8 cellular contexts compared by ENCODE assay signal in the genomic region with DNA sequence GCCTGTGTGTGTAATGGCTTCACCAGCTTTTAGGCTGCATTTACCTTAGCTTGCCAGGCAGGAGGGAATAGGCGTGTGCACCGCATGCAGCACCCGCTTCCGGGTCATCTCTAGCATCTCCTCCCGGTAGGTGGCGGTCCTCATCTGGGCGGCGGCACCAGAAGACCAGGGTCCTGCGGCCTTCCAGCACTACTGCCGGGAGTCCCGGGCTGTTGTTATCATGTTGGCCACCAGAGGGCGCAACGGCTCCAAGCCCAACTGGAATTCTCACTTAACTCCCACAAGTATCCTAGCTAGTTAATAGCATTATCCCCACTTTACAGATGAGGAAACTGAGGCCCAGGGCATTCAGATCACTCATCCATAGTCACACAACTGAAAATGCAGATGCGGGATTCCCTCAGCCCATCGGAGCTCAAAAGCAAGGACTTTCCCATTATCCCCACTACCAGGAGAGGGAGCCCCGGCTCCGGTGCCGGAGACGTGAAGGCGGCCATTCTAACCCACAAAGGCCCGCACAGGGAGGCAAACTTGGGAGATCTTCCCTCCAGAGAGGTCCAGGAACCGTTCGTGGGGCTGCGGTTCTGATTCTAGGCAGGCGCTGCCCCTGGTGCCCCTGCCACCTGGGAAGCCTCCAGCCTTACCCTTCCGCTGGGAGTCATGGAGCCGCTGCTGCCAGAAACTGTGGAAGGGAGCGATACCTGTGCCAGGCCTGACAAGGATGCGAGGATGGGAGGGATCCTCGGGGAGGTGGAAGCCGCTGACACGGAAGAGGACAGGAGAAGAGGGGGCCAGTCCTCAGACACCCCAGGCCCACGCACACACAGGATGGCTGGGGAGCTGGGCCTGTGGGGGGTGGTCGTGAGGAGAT. TPM values are rescaled to one million over a fixed set of nuclear protein-coding genes. Genes with fewer than 3 reads are reported as not detected.
A peak's percentile ranks its signal among the peaks of the same experiment; 100 is the strongest.
DNase-seq lines count a peak whose midpoint lies in the region; ATAC-seq, FAIRE-seq and TF ChIP-seq lines count a peak whose summit lies in the region.

No MANE protein-coding gene starts in this region.

- no peaks in the 10 kb centered on the region for H4K20me1 ChIP-seq in keratinocyte (ENCODE audit: control insufficient read depth, extremely low read depth, insufficient read depth, low read length)

- FAIRE-seq in keratinocyte (lab: Jason Lieb, UNC) = no peak

- H3K4me3 ChIP-seq in breast epithelium (no peak overlapping the region), keratinocyte (ENCODE audit: control insufficient read depth in 2 of 3, extremely low read depth in 1 of 3, insufficient read depth in 2 of 3, low read depth in 1 of 3, low read length in 3 of 3) (no peak overlapping the region)

- DNase-seq in NCI-H2171 treated with DMSO at 0.1 percent for 48 hours (lab: John Stamatoyannopoulos, UW) = peak; percentile 70
- peak in 1 of 2 donors; percentile 73 for DNase-seq in breast epithelium (ENCODE audit: low spot score in 2 of 2)
- DNase-seq in keratinocyte (ENCODE audit: low read depth, low spot score) = peak; percentile 21
- DNase-seq in stimulated activated CD4-positive, alpha-beta T cell treated with anti-CD3 and anti-CD28 coated beads, Interleukin-4, amount 100 ng/mL, for 1 hour = peak; percentile 71

- peak; percentile 85 for TF ChIP-seq CTCF in GM12872 (IDR thresholded peaks at IDR 0.05; ENCODE audit: insufficient read depth, low read depth, low read length)
- peak; percentile 99 for TF ChIP-seq CTCF in VCaP (conservative IDR thresholded peaks at IDR 0.05)
- peak; percentile 73 to 75 (median 73) for TF ChIP-seq CTCF in breast epithelium (IDR thresholded peaks at IDR 0.05)
- peak; percentile 65 to 88 (median 82) for TF ChIP-seq CTCF in keratinocyte (optimal IDR thresholded peaks at IDR 0.05 in 1 of 3, IDR thresholded peaks at IDR 0.05 in 1 of 3, conservative IDR thresholded peaks at IDR 0.05 in 1 of 3; ENCODE audit: extremely low read depth in 1 of 3, insufficient read depth in 2 of 3, low read length in 3 of 3)

- ATAC-seq in HG02870 (IDR thresholded peaks at IDR 0.05; ENCODE audit: unreplicated experiment) (peak; percentile 74), HG03520 (IDR thresholded peaks at IDR 0.05; ENCODE audit: unreplicated experiment) (no peak)

- H3K36me3 ChIP-seq in breast epithelium (no peaks in the 10 kb centered on the region), keratinocyte (ENCODE audit: control insufficient read depth in 2 of 2, extremely low read depth in 1 of 2, insufficient read depth in 2 of 2, low read length in 2 of 2) (no peaks in the 10 kb centered on the region)

- no peak for TF ChIP-seq POLR2A in breast epithelium (IDR thresholded peaks at IDR 0.05)

- no peak overlapping the region for H3K4me2 ChIP-seq in keratinocyte (ENCODE audit: control insufficient read depth, extremely low read depth, insufficient read depth, low read depth, low read length)

- H3K4me1 ChIP-seq in breast epithelium = no peaks in the 10 kb centered on the region
- no peaks in the 10 kb centered on the region for H3K4me1 ChIP-seq in keratinocyte (ENCODE audit: control insufficient read depth, extremely low read depth, insufficient read depth, low read length)

- no peaks in the 10 kb centered on the region for H3K79me2 ChIP-seq in keratinocyte (ENCODE audit: control insufficient read depth, insufficient read depth, low read length)

- intact Hi-C loops in breast epithelium (cut with DNase I; ENCODE audit: low total_unique reads) = no loop called here

- H3K9me1 ChIP-seq in keratinocyte (ENCODE audit: control insufficient read depth, extremely low read depth, insufficient read depth, low read length) = no peaks in the 10 kb centered on the region

- H3K9ac ChIP-seq in keratinocyte (ENCODE audit: control insufficient read depth, extremely low read depth, insufficient read depth, low read length) = no peak overlapping the region

- H3K9me3 ChIP-seq in breast epithelium (no peaks in the 10 kb centered on the region), keratinocyte (ENCODE audit: control insufficient read depth, low read depth, low read length) (no peaks in the 10 kb centered on the region)

- H3K27me3 ChIP-seq in breast epithelium (no peaks in the 10 kb centered on the region), keratinocyte (ENCODE audit: control insufficient read depth, extremely low read depth, insufficient read depth, low read length) (no peaks in the 10 kb centered on the region)

- H3K27ac ChIP-seq in VCaP (no peak overlapping the region), breast epithelium (no peak overlapping the region), keratinocyte (ENCODE audit: control insufficient read depth, insufficient read depth, low read length) (no peak overlapping the region)

- dilution Hi-C loops in keratinocyte (cut with MboI; ENCODE audit: extremely low pct_ligation_motif_present, low sequenced_read_pairs) = no loop called here

- H2AFZ ChIP-seq in keratinocyte (ENCODE audit: control insufficient read depth, low read length) = no peak overlapping the region

RNA-seq across cellular contexts. Expression of a gene that starts 23.9 kb away (rescaled TPM):
- total RNA-seq in breast epithelium = 10 to 100 TPM; 17.4 to 58.1 (median 30.1) TPM
- 0.58 to 0.94 TPM (median 0.71 TPM) in 3 replicates for polyA plus RNA-seq in keratinocyte
- not detected for polyA plus RNA-seq in keratinocyte (2011; ENCODE audit: low read depth)
- polyA plus RNA-seq in keratinocyte (2011; cell fraction: cytosol; rRNA removed) = 0.40 and 0.45 TPM in 2 replicates
- polyA plus RNA-seq in keratinocyte (2011; cell fraction: nucleus; rRNA removed) = 0.41 and 1.1 TPM in 2 replicates
- polyA plus RNA-seq in keratinocyte (2012; ENCODE audit: low replicate concordance) = 0.54 and 1.7 TPM in 2 replicates
- 2.0 to 2.2 TPM in 2 of 3 replicates, not detected in the other for polyA minus RNA-seq in keratinocyte
- polyA minus RNA-seq in keratinocyte (2011; cell fraction: cytosol; rRNA and poly(A)+ RNA removed) = not detected
- 0.21 and 0.62 TPM in 2 replicates for polyA minus RNA-seq in keratinocyte (2011; cell fraction: nucleus; rRNA and poly(A)+ RNA removed)
